Comparison of ENCODE assay signal across 8 cellular contexts in the genomic region with DNA sequence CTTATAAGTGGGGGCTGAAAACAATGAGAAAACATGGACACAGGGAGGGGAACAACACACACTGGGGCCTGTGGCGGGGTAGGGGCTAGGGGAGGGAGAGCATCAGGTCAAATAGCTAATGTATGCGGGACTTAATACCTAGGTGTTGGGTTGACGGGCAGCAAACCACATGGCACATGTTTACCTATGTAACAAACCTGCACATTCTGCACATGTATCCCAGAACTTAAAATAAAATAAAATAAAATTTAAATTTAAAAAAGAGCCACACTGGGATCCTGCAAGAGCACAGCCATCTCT. TPM values are rescaled to one million over a fixed set of nuclear protein-coding genes. Genes with fewer than 3 reads are reported as not detected.
A peak's percentile ranks its signal among the peaks of the same experiment; 100 is the strongest.
DNase-seq lines count a peak whose midpoint lies in the region; ATAC-seq and TF ChIP-seq lines count a peak whose summit lies in the region.
"Not testable (repeated sequence)": the region's sequence is repeated elsewhere in the genome, so short reads cannot be mapped to it uniquely, and the experiment has no call there.
"Had no signal": no experiment of that assay in that cellular context is flagged by ENCODE, and none has a peak within 500 bp of the region (broad histone marks: within the 10 kb centered on the region; RNA-seq: fewer than 3 reads in every experiment).

No MANE protein-coding gene starts in this region.

- H3K4me2 ChIP-seq in HCT116 (ENCODE audit: low read length), result peak overlapping the region; percentile 79
- H3K4me2 ChIP-seq in mesenchymal stem cell (ENCODE audit: low read length, poor library complexity, severe bottlenecking), result not testable (repeated sequence)

- not testable (repeated sequence) for H4K20me1 ChIP-seq in HCT116 (ENCODE audit: insufficient read depth)

- TF ChIP-seq EP300 in esophagus muscularis mucosa (IDR thresholded peaks at IDR 0.05), result not testable (repeated sequence)

- peaks cover 47 to 68% of the 10 kb centered on the region in 2 experiments for H3K4me1 ChIP-seq in HCT116 (ENCODE audit: control insufficient read depth in 1 of 2, insufficient read depth in 2 of 2, low read length in 2 of 2)
- H3K4me1 ChIP-seq in esophagus muscularis mucosa, result peaks cover 32 to 50% (median 47%) of the 10 kb centered on the region in 4 donors
- peaks cover 10 to 50% (median 40%) of the 10 kb centered on the region in 9 donors for H3K4me1 ChIP-seq in heart right ventricle
- peaks cover 25% of the 10 kb centered on the region for H3K4me1 ChIP-seq in mesenchymal stem cell (ENCODE audit: control insufficient read depth, insufficient read depth, low read depth, low read length)
- H3K4me1 ChIP-seq in spleen, result peaks cover 6 to 64% (median 38%) of the 10 kb centered on the region in 6 donors
- H3K4me1 ChIP-seq in upper lobe of right lung, result peaks cover 35% of the 10 kb centered on the region

- not testable (repeated sequence) for TF ChIP-seq CTCF in HCT116 (IDR thresholded peaks at IDR 0.05 in 2 of 3, conservative IDR thresholded peaks at IDR 0.05 in 1 of 3; ENCODE audit: borderline replicate concordance in 1 of 3, insufficient read depth in 1 of 3, low read depth in 2 of 3, low read length in 2 of 3); esophagus muscularis mucosa (IDR thresholded peaks at IDR 0.05); heart right ventricle (IDR thresholded peaks at IDR 0.05); spleen (IDR thresholded peaks at IDR 0.05 in 8 of 11, conservative IDR thresholded peaks at IDR 0.05 in 3 of 11); upper lobe of right lung (IDR thresholded peaks at IDR 0.05)

- not testable (repeated sequence) for H3K36me3 ChIP-seq in HCT116 (ENCODE audit: control insufficient read depth in 1 of 2, insufficient read depth in 2 of 2, low read length in 2 of 2); esophagus muscularis mucosa; heart right ventricle; mesenchymal stem cell (ENCODE audit: control insufficient read depth in 1 of 2, insufficient read depth in 2 of 2, low read depth in 1 of 2, low read length in 2 of 2); spleen; upper lobe of right lung

- not testable (repeated sequence) for H3K14ac ChIP-seq in mesenchymal stem cell (ENCODE audit: low read length in 2 of 2)

- not testable (repeated sequence) for TF ChIP-seq POLR2A in HCT116 (IDR thresholded peaks at IDR 0.05; ENCODE audit: borderline replicate concordance, extremely low read depth, insufficient read depth, insufficient read length); esophagus muscularis mucosa (IDR thresholded peaks at IDR 0.05; ENCODE audit: low read depth); spleen (IDR thresholded peaks at IDR 0.05)

- CTCF ChIA-PET in HCT116 (lab: Charles Lee), result interaction anchor here (1.2 kb wide), 1 partner anchor 29 kb away, joined by 3 read pairs; no protein-coding TSS in a partner anchor

- H3K23ac ChIP-seq in mesenchymal stem cell (ENCODE audit: low read length in 2 of 2), result not testable (repeated sequence)

- not testable (repeated sequence) for H3K4me3 ChIP-seq in HCT116 (replicated peaks in 1 of 2; ENCODE audit: low read depth in 1 of 2, low read length in 2 of 2); esophagus muscularis mucosa; heart right ventricle; spleen; upper lobe of right lung
- H3K4me3 ChIP-seq in mesenchymal stem cell (ENCODE audit: insufficient read depth in 1 of 2, low read depth in 1 of 2, low read length in 2 of 2), result peak overlapping the region in 1 of 2 experiments; percentile 85

- H3K9me2 ChIP-seq in HCT116 (ENCODE audit: insufficient read depth), result not testable (repeated sequence)

- POLR2A ChIA-PET in HCT116 (lab: Charles Lee), result interaction anchor here (4.1 kb wide), 1 partner anchor 16 kb away, joined by 17 read pairs; a partner anchor contains a TSS

- not testable (repeated sequence) for H2BK120ac ChIP-seq in mesenchymal stem cell (ENCODE audit: low read depth, low read length)

- not testable (repeated sequence) for H3K27ac ChIP-seq in HCT116 (ENCODE audit: low read depth, low read length); mesenchymal stem cell (ENCODE audit: low read length, poor library complexity, severe bottlenecking)
- H3K27ac ChIP-seq in esophagus muscularis mucosa (replicated peaks in 1 of 4), result peak overlapping the region in 3 of 4 donors; percentile 87 to 96 (median 89)
- peak overlapping the region in 9 of 10 donors; percentile 64 to 97 (median 91) for H3K27ac ChIP-seq in heart right ventricle
- peak overlapping the region in 5 of 8 donors; percentile 5 to 88 (median 84) for H3K27ac ChIP-seq in spleen
- H3K27ac ChIP-seq in upper lobe of right lung, result peak overlapping the region; percentile 36

- not testable (repeated sequence) for H3K79me1 ChIP-seq in mesenchymal stem cell (replicated peaks; ENCODE audit: low read length, poor library complexity, severe bottlenecking)

- not testable (repeated sequence) for H3K9ac ChIP-seq in HCT116 (ENCODE audit: low read length)
- peak overlapping the region; percentile 94 for H3K9ac ChIP-seq in mesenchymal stem cell (ENCODE audit: low read length)

- H2AFZ ChIP-seq in HCT116 (ENCODE audit: low read depth, low read length, poor library complexity, severe bottlenecking); mesenchymal stem cell (ENCODE audit: low read depth, low read length): not testable (repeated sequence)

- not testable (repeated sequence) for H3K4ac ChIP-seq in mesenchymal stem cell (ENCODE audit: low read depth in 1 of 2, low read length in 2 of 2)

- ATAC-seq in HCT116, heart right ventricle, upper lobe of right lung: not testable (repeated sequence)

- not testable (repeated sequence) for DNase-seq in HCT116 (ENCODE audit: low read depth, low spot score); esophagus muscularis mucosa (ENCODE audit: extremely low spot score); heart right ventricle; mesenchymal stem cell; spleen; upper lobe of right lung
- DNase-seq in activated CD8-positive, alpha-beta memory T cell treated with anti-CD3 and anti-CD28 coated beads, Interleukin-2, amount 50 U/mL, for 48 hours, result peak; percentile 35

- H4K8ac ChIP-seq in mesenchymal stem cell (ENCODE audit: low read length), result not testable (repeated sequence)

- not testable (repeated sequence) for TF ChIP-seq RAD21 in HCT116 (IDR thresholded peaks at IDR 0.05; ENCODE audit: low read depth)

- not testable (repeated sequence) for H3K9me3 ChIP-seq in HCT116 (ENCODE audit: control insufficient read depth in 1 of 2, insufficient read depth in 1 of 2, low read depth in 1 of 2, low read length in 2 of 2); esophagus muscularis mucosa; heart right ventricle; mesenchymal stem cell (ENCODE audit: control insufficient read depth, low read length); spleen; upper lobe of right lung

- intact Hi-C loops in HCT116 (cut with micrococcal nuclease), result loop anchor here (1.0 kb wide), 1 partner anchor 16 kb away; a partner anchor contains a TSS
- intact Hi-C loops in esophagus muscularis mucosa (cut with DNase I); spleen (cut with DNase I; ENCODE audit: low total_unique reads); upper lobe of right lung (cut with DNase I): not testable (repeated sequence)
- intact Hi-C loops in heart right ventricle (cut with DNase I), result loop anchor here in 2 of 10 donors (5.0 kb wide), 2 partner anchors 33 to 58 kb away; no protein-coding TSS in a partner anchor

- H4K91ac ChIP-seq in mesenchymal stem cell (ENCODE audit: low read length), result not testable (repeated sequence)

- WGBS in esophagus muscularis mucosa, result 89% methylated on average over 3 of the region's 3 CpGs
- WGBS in heart right ventricle, 2 donors, result 98% methylated on average over 3 of the region's 3 CpGs
- no CpG with 5 or more reads among the region's 3 CpGs for WGBS in mesenchymal stem cell
- WGBS in spleen, 5 donors, result 89 to 98% (median 93%) methylated on average over 3 of the region's 3 CpGs

- H3K18ac ChIP-seq in mesenchymal stem cell (ENCODE audit: low read depth in 1 of 2, low read length in 2 of 2), result not testable (repeated sequence)

- H2BK5ac ChIP-seq in mesenchymal stem cell (ENCODE audit: low read depth, low read length, poor library complexity, severe bottlenecking), result not testable (repeated sequence)

- not testable (repeated sequence) for H3K79me2 ChIP-seq in HCT116 (ENCODE audit: insufficient read depth, low read length)

- H2BK12ac ChIP-seq in mesenchymal stem cell (ENCODE audit: low read length in 2 of 2), result not testable (repeated sequence)

- not testable (repeated sequence) for H2AK5ac ChIP-seq in mesenchymal stem cell (ENCODE audit: low read length, severe bottlenecking)

- not testable (repeated sequence) for H3K27me3 ChIP-seq in HCT116 (ENCODE audit: insufficient read depth, low read length); esophagus muscularis mucosa; heart right ventricle; upper lobe of right lung
- H3K27me3 ChIP-seq in mesenchymal stem cell (ENCODE audit: control insufficient read depth in 1 of 2, insufficient read depth in 1 of 2, low read length in 2 of 2) (peaks cover 0 to 15% of the 10 kb centered on the region in 2 experiments), spleen (replicated peaks in 1 of 7) (peaks cover 0 to 22% (median 0%) of the 10 kb centered on the region in 7 donors)

- H2BK15ac ChIP-seq in mesenchymal stem cell (ENCODE audit: low read depth, poor library complexity, severe bottlenecking), result not testable (repeated sequence)

- RAD21 ChIA-PET in HCT116 (lab: Charles Lee; ENCODE audit: low non-redundant PET in 1 of 2, low total read pairs in 2 of 2, uncharacterized antibody in 2 of 2, unreplicated experiment in 2 of 2), result not testable (repeated sequence)

- not testable (repeated sequence) for BruUV-seq in HCT116 (replicated peaks; lab: Mats Ljungman, UMichigan)

RNA-seq across cellular contexts. Expression of a gene that starts 1.9 kb away (rescaled TPM):
- 83.4 TPM for total RNA-seq in HCT116 (2021; ENCODE audit: unreplicated experiment)
- polyA plus RNA-seq in HCT116 (2012), result 89.0 and 110 TPM in 2 replicates
- total RNA-seq in esophagus muscularis mucosa, result 1,000 to 10,000 TPM in 1 of 4 donors, 100 to 1,000 TPM in 3; 626 to 1,141 (median 795) TPM
- total RNA-seq in heart right ventricle, result 10 to 100 TPM; 27.0 to 75.6 (median 37.7) TPM
- 100 to 1,000 TPM in 1 of 2 donors, 10 to 100 TPM in 1; 61.5 to 182 TPM for polyA plus RNA-seq in heart right ventricle
- 54.0 TPM for polyA plus RNA-seq in mesenchymal stem cell (2013, experiment 1 of 2)
- polyA plus RNA-seq in mesenchymal stem cell (2013, experiment 2 of 2), result 54.6 TPM
- 100 to 1,000 TPM in 2 of 7 donors, 10 to 100 TPM in 5; 35.2 to 183 (median 75.6) TPM for total RNA-seq in spleen
- 100 to 1,000 TPM in 2 of 3 donors, 10 to 100 TPM in 1; 37.1 to 144 (median 130) TPM for polyA plus RNA-seq in spleen
- total RNA-seq in upper lobe of right lung, result 34.6 TPM

RNA-seq across cellular contexts. Expression of a gene that starts 7.7 kb away (rescaled TPM):
- total RNA-seq in HCT116 (2021; ENCODE audit: unreplicated experiment) (0.17 TPM), esophagus muscularis mucosa (not detected), heart right ventricle (not detected), spleen (under 1 TPM in 6 of 7 donors, not detected in 1; 0.37 to 0.80 (median 0.54) TPM), upper lobe of right lung (not detected)
- polyA plus RNA-seq in HCT116 (2012), result 0.14 and 0.22 TPM in 2 replicates
- polyA plus RNA-seq in heart right ventricle (under 1 TPM in 1 of 2 donors, not detected in 1; 0.03 TPM), spleen (1 to 10 TPM in 1 of 3 donors, under 1 TPM in 2; 0.52 to 2.2 (median 0.99) TPM)
- 0.03 TPM for polyA plus RNA-seq in mesenchymal stem cell (2013, experiment 1 of 2)
- not detected for polyA plus RNA-seq in mesenchymal stem cell (2013, experiment 2 of 2)
- total RNA-seq: M059J had no signal

RNA-seq across cellular contexts. Expression of a gene that starts 16.4 kb away (rescaled TPM):
- total RNA-seq in HCT116 (2021; ENCODE audit: unreplicated experiment) (47.5 TPM), esophagus muscularis mucosa (100 to 1,000 TPM in 2 of 4 donors, 10 to 100 TPM in 2; 79.7 to 125 (median 99.1) TPM), heart right ventricle (10 to 100 TPM; 40.9 to 63.0 (median 47.4) TPM), spleen (10 to 100 TPM; 29.2 to 44.5 (median 36.4) TPM), upper lobe of right lung (50.4 TPM)
- 48.1 and 55.1 TPM in 2 replicates for polyA plus RNA-seq in HCT116 (2012)
- polyA plus RNA-seq in heart right ventricle (10 to 100 TPM; 20.5 to 63.9 TPM), spleen (10 to 100 TPM; 10.8 to 31.0 (median 15.9) TPM)
- 15.3 TPM for polyA plus RNA-seq in mesenchymal stem cell (2013, experiment 1 of 2)
- polyA plus RNA-seq in mesenchymal stem cell (2013, experiment 2 of 2), result 14.7 TPM

RNA-seq across cellular contexts. Expression of a gene that starts 45.7 kb away (rescaled TPM):
- 25.7 TPM for total RNA-seq in HCT116 (2021; ENCODE audit: unreplicated experiment)
- polyA plus RNA-seq in HCT116 (2012), result 16.3 and 17.3 TPM in 2 replicates
- total RNA-seq in esophagus muscularis mucosa, result 100 to 1,000 TPM; 173 to 226 (median 202) TPM
- total RNA-seq in heart right ventricle, result 100 to 1,000 TPM in 3 of 10 donors, 10 to 100 TPM in 7; 60.6 to 139 (median 77.1) TPM
- 100 to 1,000 TPM in 1 of 2 donors, 10 to 100 TPM in 1; 68.1 to 364 TPM for polyA plus RNA-seq in heart right ventricle
- 95.2 TPM for polyA plus RNA-seq in mesenchymal stem cell (2013, experiment 1 of 2)
- polyA plus RNA-seq in mesenchymal stem cell (2013, experiment 2 of 2), result 91.2 TPM
- 100 to 1,000 TPM in 6 of 7 donors, 10 to 100 TPM in 1; 72.4 to 301 (median 170) TPM for total RNA-seq in spleen
- 100 to 1,000 TPM in 1 of 3 donors, 10 to 100 TPM in 2; 36.6 to 159 (median 67.5) TPM for polyA plus RNA-seq in spleen
- total RNA-seq in upper lobe of right lung, result 232 TPM
